9 cellular contexts compared by ENCODE assay signal in the genomic region with DNA sequence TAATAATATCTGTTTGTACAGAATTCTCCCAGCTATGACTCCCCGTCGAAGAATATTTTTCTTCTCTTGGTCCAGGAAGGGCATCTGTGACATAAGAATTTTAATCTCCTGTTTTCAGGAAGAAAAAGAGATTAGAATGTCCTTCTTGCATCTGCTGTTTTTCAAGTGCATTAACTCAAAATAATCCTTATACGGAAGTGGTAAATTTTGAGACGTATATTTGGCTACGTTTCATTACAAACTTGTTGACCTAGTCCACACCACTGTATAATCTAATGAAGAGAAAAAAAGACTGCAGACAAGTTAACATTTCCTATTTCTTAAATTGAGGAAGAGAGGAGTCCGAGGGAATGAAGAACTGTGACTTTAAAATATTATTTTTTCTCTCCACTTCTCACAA.
"Had no signal": no experiment of that assay in that cellular context is flagged by ENCODE, and none has a peak within 500 bp of the region (broad histone marks: within the 10 kb centered on the region; RNA-seq: fewer than 3 reads in every experiment).

No MANE protein-coding gene starts in this region.

- H3K9me3 ChIP-seq: HAP-1 had no signal

- H3K36me3 ChIP-seq: HAP-1 had no signal

- H3K4me1 ChIP-seq: HAP-1 had no signal

- ATAC-seq: HCT116, K562 had no signal

- FAIRE-seq: K562 had no signal

- H3K27ac ChIP-seq: GM23248, HL-60 had no signal

- DNase-seq: GM23248, GOT3, H7, HFFc6, IMR-90 had no signal

- H2AFZ ChIP-seq: GM23248 had no signal

- H3K9ac ChIP-seq: GM23248 had no signal

- H3K4me3 ChIP-seq: GM23248, HAP-1, K562 had no signal
